1 cellular context compared by ENCODE assay signal in the genomic region with DNA sequence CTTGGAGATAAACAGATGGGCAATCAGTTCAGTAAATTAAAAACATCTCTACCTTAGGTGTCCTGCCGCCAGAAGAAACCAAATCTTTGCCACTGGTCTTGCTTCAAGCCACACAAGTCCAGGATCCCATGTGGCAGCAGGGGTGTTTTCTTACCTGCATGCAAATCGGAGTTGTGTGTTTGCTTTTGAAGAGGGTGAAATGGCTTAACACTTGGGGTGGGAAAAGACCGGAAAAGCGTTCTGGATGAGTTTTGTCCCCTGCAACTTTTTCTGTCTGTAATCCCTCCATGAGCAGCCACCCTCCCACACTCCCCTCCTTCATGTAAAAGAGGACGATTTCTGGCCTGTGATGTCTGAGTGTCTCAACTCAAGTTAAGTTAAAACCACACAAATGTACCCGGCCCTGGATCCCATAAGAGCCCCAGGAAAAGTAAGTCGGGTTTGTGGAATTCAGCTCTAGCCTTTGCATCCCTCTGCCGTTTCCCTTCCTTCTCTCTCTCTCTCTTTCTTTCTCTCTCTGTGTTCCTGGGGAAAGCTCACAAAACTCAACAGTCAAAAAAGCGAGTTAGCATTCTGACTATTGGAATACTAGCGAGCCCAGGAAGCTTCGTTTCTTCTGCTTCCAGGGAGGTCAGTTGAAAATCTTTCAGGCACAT.
TF ChIP-seq lines count a peak whose summit lies in the region.

No MANE protein-coding gene starts in this region.

TF ChIP-seq in neural cell, 6 proteins besides CTCF, POLR2A, EP300 and RAD21 (continued from another document):
- TF ChIP-seq, protein P1, sequence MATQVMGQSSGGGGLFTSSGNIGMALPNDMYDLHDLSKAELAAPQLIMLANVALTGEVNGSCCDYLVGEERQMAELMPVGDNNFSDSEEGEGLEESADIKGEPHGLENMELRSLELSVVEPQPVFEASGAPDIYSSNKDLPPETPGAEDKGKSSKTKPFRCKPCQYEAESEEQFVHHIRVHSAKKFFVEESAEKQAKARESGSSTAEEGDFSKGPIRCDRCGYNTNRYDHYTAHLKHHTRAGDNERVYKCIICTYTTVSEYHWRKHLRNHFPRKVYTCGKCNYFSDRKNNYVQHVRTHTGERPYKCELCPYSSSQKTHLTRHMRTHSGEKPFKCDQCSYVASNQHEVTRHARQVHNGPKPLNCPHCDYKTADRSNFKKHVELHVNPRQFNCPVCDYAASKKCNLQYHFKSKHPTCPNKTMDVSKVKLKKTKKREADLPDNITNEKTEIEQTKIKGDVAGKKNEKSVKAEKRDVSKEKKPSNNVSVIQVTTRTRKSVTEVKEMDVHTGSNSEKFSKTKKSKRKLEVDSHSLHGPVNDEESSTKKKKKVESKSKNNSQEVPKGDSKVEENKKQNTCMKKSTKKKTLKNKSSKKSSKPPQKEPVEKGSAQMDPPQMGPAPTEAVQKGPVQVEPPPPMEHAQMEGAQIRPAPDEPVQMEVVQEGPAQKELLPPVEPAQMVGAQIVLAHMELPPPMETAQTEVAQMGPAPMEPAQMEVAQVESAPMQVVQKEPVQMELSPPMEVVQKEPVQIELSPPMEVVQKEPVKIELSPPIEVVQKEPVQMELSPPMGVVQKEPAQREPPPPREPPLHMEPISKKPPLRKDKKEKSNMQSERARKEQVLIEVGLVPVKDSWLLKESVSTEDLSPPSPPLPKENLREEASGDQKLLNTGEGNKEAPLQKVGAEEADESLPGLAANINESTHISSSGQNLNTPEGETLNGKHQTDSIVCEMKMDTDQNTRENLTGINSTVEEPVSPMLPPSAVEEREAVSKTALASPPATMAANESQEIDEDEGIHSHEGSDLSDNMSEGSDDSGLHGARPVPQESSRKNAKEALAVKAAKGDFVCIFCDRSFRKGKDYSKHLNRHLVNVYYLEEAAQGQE (IDR thresholded peaks at IDR 0.05; ENCODE audit: borderline replicate concordance), result no peak
- no peak for TF ChIP-seq POLR2AphosphoS5 (IDR thresholded peaks at IDR 0.05)
